ENCODE assay signal across 8 cellular contexts in the genomic region with DNA sequence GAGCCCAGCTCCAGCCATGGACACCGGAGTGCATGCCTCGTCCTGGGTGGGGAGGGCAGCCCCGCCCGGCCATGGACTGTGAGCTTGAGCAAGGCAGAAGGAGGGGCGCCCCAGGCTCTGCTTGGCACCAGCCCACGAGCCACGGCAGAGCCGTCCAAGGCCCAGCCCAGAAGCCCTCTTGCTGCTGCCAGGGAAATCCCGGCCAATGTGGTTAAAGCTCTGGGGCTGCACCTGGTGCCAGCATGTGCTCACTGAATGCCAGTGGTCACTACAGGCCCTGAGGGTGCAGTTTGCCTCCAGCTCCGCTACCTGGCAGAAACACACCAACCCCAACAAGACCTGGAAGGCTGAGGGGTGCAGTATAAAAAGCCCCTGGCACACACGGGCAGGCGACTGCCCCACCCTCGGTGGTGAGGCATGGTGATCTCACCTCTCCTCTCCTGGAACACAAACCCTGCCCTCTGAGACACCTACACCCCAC. TPM values are rescaled to one million over a fixed set of nuclear protein-coding genes. Genes with fewer than 3 reads are reported as not detected.
DNase-seq lines count a peak whose midpoint lies in the region; ATAC-seq lines count a peak whose summit lies in the region.

No MANE protein-coding gene starts in this region.

- ATAC-seq in activated T-cell treated with anti-CD3 and anti-CD28 coated beads, Interleukin-2, amount 50 U/mL, for 72 hours (replicated peaks in 1 of 2) = no peak
- ATAC-seq in aorta (ENCODE audit: low FRiP score) (peak; percentile 80), HG02798 (IDR thresholded peaks at IDR 0.05; ENCODE audit: poor library complexity, unreplicated experiment) (no peak)

- peaks cover 3 to 20% of the 10 kb centered on the region in 2 donors for H3K36me3 ChIP-seq in duodenal mucosa (ENCODE audit: control insufficient read depth in 1 of 2, insufficient read depth in 2 of 2, low read length in 2 of 2)
- H3K36me3 ChIP-seq in aorta (ENCODE audit: control insufficient read depth in 1 of 2, insufficient read depth in 2 of 2, low read length in 1 of 2) = no peaks in the 10 kb centered on the region

- no peak overlapping the region for H3K4me3 Mint-ChIP-seq in activated T-cell treated with anti-CD3 and anti-CD28 coated beads, Interleukin-2, amount 50 U/mL, for 24 hours
- no peak overlapping the region for H3K4me3 Mint-ChIP-seq in activated T-cell treated with anti-CD3 and anti-CD28 coated beads, Interleukin-2, amount 50 U/mL, for 72 hours

- WGBS in aorta, 2 donors = 1 to 3% methylated on average over 13 of the region's 13 CpGs

- H3K4me3 ChIP-seq in duodenal mucosa (ENCODE audit: low read depth in 1 of 2, low read length in 2 of 2) = peak overlapping the region; percentile 25 to 28
- no peak overlapping the region for H3K4me3 ChIP-seq in aorta (ENCODE audit: low read length in 2 of 2)

- peak overlapping the region; percentile 10 to 32 for H3K9ac ChIP-seq in duodenal mucosa (ENCODE audit: low read depth in 1 of 2, low read length in 2 of 2)

- H3K9me3 ChIP-seq in duodenal mucosa (ENCODE audit: control insufficient read depth in 1 of 2, low read length in 2 of 2) (no peaks in the 10 kb centered on the region), aorta (ENCODE audit: control insufficient read depth, low read length) (no peaks in the 10 kb centered on the region)

- H3K27me3 ChIP-seq in duodenal mucosa (ENCODE audit: control insufficient read depth in 1 of 2, insufficient read depth in 2 of 2, low read length in 2 of 2) (no peaks in the 10 kb centered on the region), aorta (ENCODE audit: control insufficient read depth in 1 of 2, insufficient read depth in 2 of 2, low read length in 1 of 2) (no peaks in the 10 kb centered on the region)

- DNase-seq in activated T-cell treated with anti-CD3 and anti-CD28 coated beads, Interleukin-2, amount 50 U/mL, for 24 hours = no peak
- no peak for DNase-seq in activated T-cell treated with anti-CD3 and anti-CD28 coated beads, Interleukin-2, amount 50 U/mL, for 72 hours
- DNase-seq in medulla oblongata (ENCODE audit: extremely low spot score) (peak; percentile 79), aorta (peak; percentile 83 to 89), COLO829 (ENCODE audit: low spot score) (no peak)
- DNase-seq in effector CD4-positive, alpha-beta T cell = no peak

- H3K9me3 Mint-ChIP-seq in activated T-cell treated with anti-CD3 and anti-CD28 coated beads, Interleukin-2, amount 50 U/mL, for 24 hours = no peaks in the 10 kb centered on the region
- no peaks in the 10 kb centered on the region for H3K9me3 Mint-ChIP-seq in activated T-cell treated with anti-CD3 and anti-CD28 coated beads, Interleukin-2, amount 50 U/mL, for 72 hours

- H3K36me3 Mint-ChIP-seq in activated T-cell treated with anti-CD3 and anti-CD28 coated beads, Interleukin-2, amount 50 U/mL, for 24 hours (ENCODE audit: low read depth) = peaks cover 22% of the 10 kb centered on the region
- peaks cover 2 to 4% of the 10 kb centered on the region in 2 donors for H3K36me3 Mint-ChIP-seq in activated T-cell treated with anti-CD3 and anti-CD28 coated beads, Interleukin-2, amount 50 U/mL, for 72 hours (ENCODE audit: insufficient read depth in 2 of 2)

- intact Hi-C loops in aorta (cut with DNase I) = no loop called here

- H3K4me1 Mint-ChIP-seq in activated T-cell treated with anti-CD3 and anti-CD28 coated beads, Interleukin-2, amount 50 U/mL, for 24 hours (ENCODE audit: low read depth) = peaks cover 34% of the 10 kb centered on the region
- peaks cover 10% of the 10 kb centered on the region for H3K4me1 Mint-ChIP-seq in activated T-cell treated with anti-CD3 and anti-CD28 coated beads, Interleukin-2, amount 50 U/mL, for 72 hours (ENCODE audit: low read depth)

- H3K27ac Mint-ChIP-seq in activated T-cell treated with anti-CD3 and anti-CD28 coated beads, Interleukin-2, amount 50 U/mL, for 24 hours = peak overlapping the region; percentile 61
- no peak overlapping the region for H3K27ac Mint-ChIP-seq in activated T-cell treated with anti-CD3 and anti-CD28 coated beads, Interleukin-2, amount 50 U/mL, for 72 hours

- no peaks in the 10 kb centered on the region for H3K27me3 Mint-ChIP-seq in activated T-cell treated with anti-CD3 and anti-CD28 coated beads, Interleukin-2, amount 50 U/mL, for 24 hours
- H3K27me3 Mint-ChIP-seq in activated T-cell treated with anti-CD3 and anti-CD28 coated beads, Interleukin-2, amount 50 U/mL, for 72 hours (ENCODE audit: low read depth) = no peaks in the 10 kb centered on the region

- H3K4me1 ChIP-seq in duodenal mucosa (ENCODE audit: control insufficient read depth in 1 of 2, insufficient read depth in 2 of 2, low read length in 2 of 2) (peaks cover 48 to 49% of the 10 kb centered on the region in 2 donors), aorta (ENCODE audit: control insufficient read depth in 1 of 2, insufficient read depth in 2 of 2, low read length in 2 of 2) (no peaks in the 10 kb centered on the region)

- H3K27ac ChIP-seq in duodenal mucosa (ENCODE audit: low read depth, low read length) (no peak overlapping the region), aorta (ENCODE audit: low read depth in 1 of 2, low read length in 2 of 2) (no peak overlapping the region)

RNA-seq across cellular contexts. Expression of a gene that starts 11.8 kb away (rescaled TPM):
- 10 to 100 TPM; 50.2 to 51.3 TPM for total RNA-seq in activated T-cell treated with anti-CD3 and anti-CD28 coated beads, Interleukin-2, amount 50 U/mL, for 72 hours
- 10 to 100 TPM; 24.4 to 38.0 TPM for total RNA-seq in aorta
- polyA plus RNA-seq in aorta = 10 to 100 TPM in 1 of 2 donors, 1 to 10 TPM in 1; 6.6 to 14.5 TPM

RNA-seq across cellular contexts. Expression of a gene that starts 30.7 kb away (rescaled TPM):
- 10 to 100 TPM in 1 of 2 donors, 1 to 10 TPM in 1; 6.3 to 10.3 TPM for total RNA-seq in activated T-cell treated with anti-CD3 and anti-CD28 coated beads, Interleukin-2, amount 50 U/mL, for 72 hours
- total RNA-seq in aorta = 10 to 100 TPM in 1 of 2 donors, 1 to 10 TPM in 1; 8.3 to 17.3 TPM
- polyA plus RNA-seq in aorta = 10 to 100 TPM in 1 of 2 donors, 1 to 10 TPM in 1; 5.8 to 13.8 TPM

Comparison
In these comparisons a context has a peak if more than half of its experiments do, and no peak if none do; other contexts are left out.
1. DNase-seq: peak in medulla oblongata (single experiment) and aorta (2 of 2); none in activated T-cell treated with anti-CD3 and anti-CD28 coated beads, Interleukin-2, amount 50 U/mL, for 24 hours (single experiment), activated T-cell treated with anti-CD3 and anti-CD28 coated beads, Interleukin-2, amount 50 U/mL, for 72 hours (0 of 2), effector CD4-positive, alpha-beta T cell (single experiment) and COLO829 (single experiment).
2. H3K4me3 ChIP-seq: peak in duodenal mucosa (2 of 2); none in aorta (0 of 2).